18 cellular contexts compared by ENCODE assay signal in the genomic region with DNA sequence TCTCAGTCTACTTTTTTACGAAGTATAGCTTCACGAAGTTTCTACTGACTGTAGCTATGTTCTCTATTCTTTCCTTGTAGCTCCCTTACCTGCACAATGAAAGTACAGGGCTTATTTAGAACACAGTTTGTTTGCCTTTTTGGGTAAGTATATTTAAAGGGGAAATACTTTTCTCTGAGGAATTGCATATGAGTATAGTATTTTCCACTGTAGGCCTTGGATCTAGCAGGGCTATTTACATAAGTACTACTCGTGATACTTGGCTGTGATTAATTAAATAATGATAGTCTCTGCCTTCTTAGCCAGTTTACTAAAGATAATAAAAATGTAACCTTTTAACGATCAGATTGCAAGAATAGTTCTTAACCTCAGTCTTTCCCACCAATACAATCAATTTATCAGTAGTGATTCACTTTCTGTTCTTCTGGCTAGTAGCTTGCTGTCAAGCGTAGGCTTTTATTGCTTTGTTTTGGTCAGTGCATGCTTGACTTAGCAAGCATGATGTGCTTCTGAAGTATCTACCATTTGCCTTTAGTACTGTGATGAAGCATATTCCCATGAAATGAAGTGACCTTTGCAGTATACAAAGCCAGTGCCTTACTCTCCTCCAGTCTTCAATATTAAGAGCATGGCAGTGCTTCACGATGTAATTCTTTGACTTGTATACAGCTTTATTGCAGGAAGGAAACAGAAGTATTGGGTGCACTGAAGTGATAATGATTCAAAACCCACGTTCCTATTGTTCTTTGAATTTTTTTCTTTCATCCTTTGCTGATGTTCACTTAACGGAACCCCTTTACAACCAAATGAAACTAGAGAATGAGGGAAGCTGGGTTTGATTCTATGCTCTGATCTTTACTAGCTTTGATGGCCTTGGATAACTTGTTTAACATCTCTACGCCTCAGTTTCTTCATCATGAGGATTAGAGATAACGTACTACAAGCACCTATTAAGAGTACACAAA.
DNase-seq lines count a peak whose midpoint lies in the region; ATAC-seq, FAIRE-seq and TF ChIP-seq lines count a peak whose summit lies in the region.
"Had no signal": no experiment of that assay in that cellular context is flagged by ENCODE, and none has a peak within 500 bp of the region (broad histone marks: within the 10 kb centered on the region; RNA-seq: fewer than 3 reads in every experiment).

No MANE protein-coding gene starts in this region.

- peaks cover 94% of the 10 kb centered on the region for H3K4me1 ChIP-seq in OCI-LY3 (ENCODE audit: low read length)
- H3K4me1 ChIP-seq: gastrocnemius medialis had no signal

- peaks cover 9% of the 10 kb centered on the region for H3K36me3 ChIP-seq in OCI-LY3 (replicated peaks; ENCODE audit: low read depth, low read length)

- peak overlapping the region; percentile 95 for H3K27ac ChIP-seq in OCI-LY3 (ENCODE audit: low read length)
- H3K27ac ChIP-seq: gastrocnemius medialis had no signal

- DNase-seq in GM19239 (ENCODE audit: insufficient read length, low spot score) (no peak), renal cortical epithelial cell (ENCODE audit: low read depth) (peak; percentile 90), NOMO-1 (lab: John Stamatoyannopoulos, UW; ENCODE audit: unreplicated experiment in 2 of 2) (no peak)
- DNase-seq: activated CD8-positive, alpha-beta memory T cell treated with anti-CD3 and anti-CD28 coated beads, Interleukin-2, amount 10 ng/mL, durations not matched to agents 7 days and 5 days; activated gamma-delta T cell; DMS79 treated with DMSO at 0.1 percent for 48 hours; gastrocnemius medialis; NCI-H2171; nephron progenitor cell; NK-92 treated with Interleukin-12 subunit alpha and Interleukin-12 subunit beta, amount 100 ng/mL, for 24 hours; right cardiac atrium; T-helper 1 cell had no signal

- H3K9me3 ChIP-seq in OCI-LY3 (ENCODE audit: insufficient read depth, low read length) = no peaks in the 10 kb centered on the region
- H3K9me3 ChIP-seq: gastrocnemius medialis had no signal

- H3K4me2 ChIP-seq in OCI-LY3 (ENCODE audit: low read length) = peak overlapping the region; percentile 72

- no peak for TF ChIP-seq CTCF in OCI-LY3 (IDR thresholded peaks at IDR 0.05; ENCODE audit: low read depth, low read length)

- H3K27me3 ChIP-seq in OCI-LY3 (ENCODE audit: low read depth, low read length) = no peaks in the 10 kb centered on the region
- H3K27me3 ChIP-seq: gastrocnemius medialis had no signal

- H4K20me1 ChIP-seq in OCI-LY3 (ENCODE audit: insufficient read depth, low read length) = no peaks in the 10 kb centered on the region

- ATAC-seq in HG02840 (IDR thresholded peaks at IDR 0.05; ENCODE audit: low FRiP score, unreplicated experiment) (no peak), GM18909 (IDR thresholded peaks at IDR 0.05; ENCODE audit: poor library complexity, unreplicated experiment) (no peak)
- ATAC-seq: activated CD4-positive, CD25-positive, alpha-beta regulatory T cell treated with anti-CD3 and anti-CD28 coated beads, Interleukin-2, amount 50 U/mL, for 24 hours; activated CD8-positive, alpha-beta memory T cell treated with anti-CD3 and anti-CD28 coated beads, Interleukin-2, amount 10 ng/mL, durations not matched to agents 7 days and 5 days; gastrocnemius medialis; right cardiac atrium; Right ventricle myocardium inferior had no signal

- peak overlapping the region; percentile 94 for H3K9ac ChIP-seq in OCI-LY3 (ENCODE audit: low read length)

- H3K79me2 ChIP-seq in OCI-LY3 (ENCODE audit: low read length) = peaks cover 40% of the 10 kb centered on the region

- peak overlapping the region; percentile 67 for H3K4me3 ChIP-seq in OCI-LY3 (ENCODE audit: low read length)
- H3K4me3 ChIP-seq: gastrocnemius medialis had no signal

- H2AFZ ChIP-seq in OCI-LY3 (ENCODE audit: low read depth, low read length) = no peak overlapping the region

- FAIRE-seq in GM19239 (lab: Jason Lieb, UNC) (peak; percentile 75), islet of Langerhans (lab: Jason Lieb, UNC) (peak; percentile 97)
